In the genomic region with DNA sequence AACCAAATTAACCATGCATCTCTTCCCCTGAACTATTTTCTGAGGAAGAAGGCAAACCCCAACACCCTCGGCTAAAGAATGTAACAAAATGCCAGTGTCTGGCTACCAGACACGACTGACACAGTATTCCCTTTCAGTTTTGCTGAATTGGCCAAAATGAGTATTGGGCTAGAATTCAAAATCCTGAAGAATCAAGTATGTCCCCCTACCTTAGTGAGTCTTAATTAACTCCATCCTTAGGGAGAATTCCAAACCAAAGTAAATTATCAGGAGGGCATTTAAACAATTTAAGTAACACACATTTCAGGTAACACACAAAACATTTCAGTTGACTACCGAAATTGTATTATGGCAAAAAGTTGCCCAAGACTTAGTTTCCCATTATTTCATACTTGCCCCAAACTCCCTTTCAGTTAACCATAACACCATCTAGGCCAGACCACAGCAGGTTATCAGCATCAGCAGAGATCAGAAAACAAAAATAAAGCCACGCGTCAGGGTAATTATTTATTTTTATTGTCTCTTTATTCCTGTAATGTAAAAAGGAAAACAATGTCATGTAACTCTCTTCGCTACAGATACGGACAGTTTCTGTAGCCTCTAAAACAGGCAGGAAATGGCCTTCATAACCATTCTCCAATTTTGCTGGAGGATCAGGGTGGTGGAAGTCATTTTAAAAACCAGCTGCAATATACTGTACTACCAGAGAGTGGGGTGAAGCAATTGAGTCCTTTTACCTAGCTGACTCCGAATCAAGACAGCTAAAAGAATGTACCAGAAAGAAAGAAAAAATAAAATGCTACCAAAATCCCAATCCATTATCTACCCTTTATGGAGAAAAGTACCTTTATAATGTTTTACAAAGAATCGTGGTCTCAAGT, we compare ENCODE assay signal across 8 cellular contexts. TPM values are rescaled to one million over a fixed set of nuclear protein-coding genes. Genes with fewer than 3 reads are reported as not detected.
A peak's percentile ranks its signal among the peaks of the same experiment; 100 is the strongest.
DNase-seq lines count a peak whose midpoint lies in the region; ATAC-seq, FAIRE-seq and TF ChIP-seq lines count a peak whose summit lies in the region.

No MANE protein-coding gene starts in this region.

- H3K4me3 ChIP-seq in A549 (peak overlapping the region; percentile 79), GM12864 (ENCODE audit: low read depth, low read length) (peak overlapping the region; percentile 94), PC-9 (peak overlapping the region; percentile 96), muscle layer of duodenum (ENCODE audit: low read depth in 1 of 2, low read length in 2 of 2) (peak overlapping the region; percentile 84 to 95)

- intact Hi-C loops in PC-9 (cut with micrococcal nuclease; ENCODE audit: unreplicated experiment), result loop anchor here (5.0 kb wide), 1 partner anchor 541 kb away; a partner anchor contains a TSS

- H2AFZ ChIP-seq in PC-9, result no peak overlapping the region

- DNase-seq in A549 (ENCODE audit: low read depth in 1 of 2, low spot score in 1 of 2) (peak; percentile 47 to 64), GM12864 (ENCODE audit: low read depth) (no peak), PC-9 (no peak), dedifferentiated amniotic fluid mesenchymal stem cell (ENCODE audit: extremely low spot score) (peak; percentile 27), T-helper 9 cell (no peak), germinal center (ENCODE audit: low spot score) (no peak)

- peaks cover 14% of the 10 kb centered on the region for H3F3A ChIP-seq in PC-9 (ENCODE audit: insufficient read depth, low read depth)

- ATAC-seq in A549, result no peak; a peak in 1 of 6 replicates
- no peak for ATAC-seq in GM19324 (IDR thresholded peaks at IDR 0.05; ENCODE audit: low FRiP score, unreplicated experiment)

- CTCF ChIA-PET in A549 (lab: Yijun Ruan, JAX), result interaction anchor here (0.8 to 1.8 kb wide), 4 partner anchors 9 to 287 kb away, joined by 3 to 9 read pairs (median 5); no protein-coding TSS in a partner anchor
- CTCF ChIA-PET in PC-9 (lab: Charles Lee), result no interaction called here

- no peaks in the 10 kb centered on the region for H3K27me3 ChIP-seq in PC-9 (ENCODE audit: insufficient read depth, low read depth)
- H3K27me3 ChIP-seq in muscle layer of duodenum (ENCODE audit: low read depth, low read length), result no peaks in the 10 kb centered on the region

- H3K27ac ChIP-seq in A549, result peak overlapping the region; percentile 96 to 97
- peak overlapping the region; percentile 95 for H3K27ac ChIP-seq in PC-9
- H3K27ac ChIP-seq in muscle layer of duodenum (ENCODE audit: low read length), result peak overlapping the region; percentile 95

- no peak for TF ChIP-seq POLR2A in A549 (IDR thresholded peaks at IDR 0.05; ENCODE audit: low read length)

- no peaks in the 10 kb centered on the region for H3K9me2 ChIP-seq in PC-9 (ENCODE audit: insufficient read depth)

- POLR2A ChIA-PET in A549 (lab: Yijun Ruan, JAX) (interaction anchor here (0.7 to 1.2 kb wide), 2 partner anchors 201 to 436 kb away, joined by 3 read pairs; no protein-coding TSS in a partner anchor), PC-9 (lab: Charles Lee; ENCODE audit: unreplicated experiment) (no interaction called here)

- WGBS in A549 (ENCODE audit: missing lambda C conversion rate), result 5% methylated on average over 9 of the region's 9 CpGs

- peaks cover 16% of the 10 kb centered on the region; the same call in 1 of the 2 replicates for H3K36me3 ChIP-seq in PC-9 (ENCODE audit: low read depth)
- H3K36me3 ChIP-seq in muscle layer of duodenum (ENCODE audit: control insufficient read depth in 1 of 2, insufficient read depth in 2 of 2, low read length in 2 of 2), result peaks cover 0 to 8% of the 10 kb centered on the region in 2 donors

- peaks cover 56% of the 10 kb centered on the region for H3K4me1 ChIP-seq in A549
- H3K4me1 ChIP-seq in PC-9 (replicated peaks; ENCODE audit: insufficient read depth), result peaks cover 55% of the 10 kb centered on the region
- peaks cover 29 to 39% of the 10 kb centered on the region in 2 donors for H3K4me1 ChIP-seq in muscle layer of duodenum (ENCODE audit: control insufficient read depth in 1 of 2, insufficient read depth in 2 of 2, low read length in 2 of 2)

- H3K79me2 ChIP-seq in PC-9 (ENCODE audit: low read depth), result peaks cover 94% of the 10 kb centered on the region

- H3K4me2 ChIP-seq in A549 (peak overlapping the region; percentile 87), PC-9 (peak overlapping the region; percentile 85)

- peaks cover 52% of the 10 kb centered on the region for H4K20me1 ChIP-seq in PC-9 (ENCODE audit: insufficient read depth)

- BruUV-seq in PC-9 (replicated peaks; lab: Mats Ljungman, UMichigan), result no TSS peak

- no peaks in the 10 kb centered on the region for H3K9me3 ChIP-seq in A549
- H3K9me3 ChIP-seq in PC-9 (ENCODE audit: insufficient read depth, low read depth), result no peaks in the 10 kb centered on the region
- no peaks in the 10 kb centered on the region for H3K9me3 ChIP-seq in muscle layer of duodenum (ENCODE audit: control insufficient read depth in 1 of 2, low read length in 2 of 2)

- FAIRE-seq in A549 (lab: Jason Lieb, UNC), result no peak

- no peak for TF ChIP-seq CTCF in A549 (IDR thresholded peaks at IDR 0.05)
- TF ChIP-seq CTCF in GM12864 (IDR thresholded peaks at IDR 0.05; ENCODE audit: low read depth, low read length, missing control alignments), result peak; percentile 30
- no peak; the same call in 1 of the 2 replicates for TF ChIP-seq CTCF in PC-9 (conservative IDR thresholded peaks at IDR 0.05)

- no peak for TF ChIP-seq RAD21 in A549 (conservative IDR thresholded peaks at IDR 0.05 in 1 of 2, IDR thresholded peaks at IDR 0.05 in 1 of 2)

- TF ChIP-seq EP300 in A549 (IDR thresholded peaks at IDR 0.05), result no peak

TF ChIP-seq in A549, 52 proteins besides CTCF, POLR2A, EP300 and RAD21:
- no peak for TF ChIP-seq ZNF302 (CRISPR knock-in tag; IDR thresholded peaks at IDR 0.05)
- TF ChIP-seq TFCP2L1 (CRISPR knock-in tag; IDR thresholded peaks at IDR 0.05), result 0 out of 2 replicates have a peak, but pooled peaks have one; percentile 28
- TF ChIP-seq HOXA7 (CRISPR knock-in tag; IDR thresholded peaks at IDR 0.05), result 0 out of 2 replicates have a peak, but pooled peaks have one; percentile 44
- peak; percentile 94 for TF ChIP-seq MAFK (IDR thresholded peaks at IDR 0.05; ENCODE audit: partially characterized antibody)
- peak in 1 of 2 experiments; percentile 29; a peak in 1 of 4 replicates for TF ChIP-seq CEBPB (IDR thresholded peaks at IDR 0.05)
- 0 out of 2 replicates have a peak, but pooled peaks have one; percentile 47 for TF ChIP-seq FOSB (CRISPR knock-in tag; IDR thresholded peaks at IDR 0.05)
- TF ChIP-seq GATA3 (IDR thresholded peaks at IDR 0.05; ENCODE audit: borderline replicate concordance), result no peak

RNA-seq across cellular contexts. Expression of a gene that starts 1.9 kb away (rescaled TPM):
- polyA plus RNA-seq in A549 (2011; rRNA removed), result 275 and 342 TPM in 2 replicates
- polyA plus RNA-seq in A549 (2012; cell fraction: cytosol; rRNA removed), result 210 and 229 TPM in 2 replicates
- 367 and 371 TPM in 2 replicates for polyA plus RNA-seq in A549 (2012; cell fraction: nucleus; rRNA removed)
- polyA plus RNA-seq in A549 (2017; fragmentation: RNase III; extraction: RNeasy Plus Mini Kit Qiagen cat#74134 plus additional on column Dnase treatment), result 225 to 250 TPM (median 240 TPM) in 3 replicates
- polyA minus RNA-seq in A549 (2011; rRNA and poly(A)+ RNA removed), result 132 and 152 TPM in 2 replicates
- 97.7 and 116 TPM in 2 replicates for total RNA-seq in PC-9 (2021)

RNA-seq across cellular contexts. Expression of a gene that starts 2.1 kb away (rescaled TPM):
- polyA plus RNA-seq in A549 (2011; rRNA removed), result 41.8 and 47.9 TPM in 2 replicates
- 13.0 and 14.1 TPM in 2 replicates for polyA plus RNA-seq in A549 (2012; cell fraction: cytosol; rRNA removed)
- polyA plus RNA-seq in A549 (2012; cell fraction: nucleus; rRNA removed), result 14.4 and 21.3 TPM in 2 replicates
- 46.6 to 49.7 TPM (median 46.9 TPM) in 3 replicates for polyA plus RNA-seq in A549 (2017; fragmentation: RNase III; extraction: RNeasy Plus Mini Kit Qiagen cat#74134 plus additional on column Dnase treatment)
- 26.2 and 26.5 TPM in 2 replicates for polyA minus RNA-seq in A549 (2011; rRNA and poly(A)+ RNA removed)
- 31.3 and 42.8 TPM in 2 replicates for total RNA-seq in PC-9 (2021)

Comparison
In these comparisons a context has a peak if more than half of its experiments do, and no peak if none do; other contexts are left out.
1. DNase-seq: peak in A549 (2 of 2) and dedifferentiated amniotic fluid mesenchymal stem cell (single experiment); none in GM12864 (single experiment), PC-9 (0 of 2), T-helper 9 cell (single experiment) and germinal center (single experiment).
2. Peak in every context shown above with its lines, with median percentiles within 50 percentile points of each other: H3K27ac ChIP-seq and H3K4me3 ChIP-seq.